ENCODE assay signal across 2 cellular contexts in the genomic region with DNA sequence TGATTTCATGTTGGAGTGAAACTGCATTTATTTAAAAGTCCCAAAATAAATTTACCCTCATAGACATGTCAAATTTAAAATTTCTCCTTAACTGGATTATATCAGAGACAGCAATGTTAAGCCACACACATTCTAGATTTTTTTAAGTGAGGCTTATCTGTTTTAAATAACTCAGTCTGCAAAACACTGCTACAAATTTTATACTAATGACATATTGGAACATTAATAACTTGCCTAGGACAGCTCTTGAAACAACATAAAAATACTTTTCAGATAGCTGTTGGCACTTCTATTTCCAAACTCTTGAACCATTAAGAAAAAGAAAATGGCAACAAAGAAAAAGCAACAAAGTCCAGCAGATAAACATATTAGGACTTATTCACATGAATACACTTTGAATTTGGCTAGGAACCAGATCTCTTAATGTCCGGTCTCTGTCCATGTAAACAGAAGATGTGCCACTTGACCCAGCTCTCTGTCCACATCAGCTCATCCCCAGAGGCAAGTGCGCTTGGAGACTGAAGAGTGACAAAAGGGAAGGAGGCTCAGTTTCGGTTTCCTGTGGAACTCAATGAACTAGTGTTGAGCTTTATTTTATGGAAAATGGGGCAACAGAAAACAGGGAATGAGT.
TF ChIP-seq lines count a peak whose summit lies in the region.

No MANE protein-coding gene starts in this region.

TF ChIP-seq in liver, 16 proteins besides CTCF, POLR2A, EP300 and RAD21 (continued from another document):
- peak; percentile 55 for TF ChIP-seq NR2F2 (IDR thresholded peaks at IDR 0.05)
- TF ChIP-seq YY1 (IDR thresholded peaks at IDR 0.05), result peak; percentile 61
- TF ChIP-seq, protein P1, sequence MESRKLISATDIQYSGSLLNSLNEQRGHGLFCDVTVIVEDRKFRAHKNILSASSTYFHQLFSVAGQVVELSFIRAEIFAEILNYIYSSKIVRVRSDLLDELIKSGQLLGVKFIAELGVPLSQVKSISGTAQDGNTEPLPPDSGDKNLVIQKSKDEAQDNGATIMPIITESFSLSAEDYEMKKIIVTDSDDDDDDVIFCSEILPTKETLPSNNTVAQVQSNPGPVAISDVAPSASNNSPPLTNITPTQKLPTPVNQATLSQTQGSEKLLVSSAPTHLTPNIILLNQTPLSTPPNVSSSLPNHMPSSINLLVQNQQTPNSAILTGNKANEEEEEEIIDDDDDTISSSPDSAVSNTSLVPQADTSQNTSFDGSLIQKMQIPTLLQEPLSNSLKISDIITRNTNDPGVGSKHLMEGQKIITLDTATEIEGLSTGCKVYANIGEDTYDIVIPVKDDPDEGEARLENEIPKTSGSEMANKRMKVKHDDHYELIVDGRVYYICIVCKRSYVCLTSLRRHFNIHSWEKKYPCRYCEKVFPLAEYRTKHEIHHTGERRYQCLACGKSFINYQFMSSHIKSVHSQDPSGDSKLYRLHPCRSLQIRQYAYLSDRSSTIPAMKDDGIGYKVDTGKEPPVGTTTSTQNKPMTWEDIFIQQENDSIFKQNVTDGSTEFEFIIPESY (IDR thresholded peaks at IDR 0.05), result no peak
- peak; percentile 30 for TF ChIP-seq HNF4G (IDR thresholded peaks at IDR 0.05)
- peak; percentile 48 to 64 for TF ChIP-seq HNF4A (conservative IDR thresholded peaks at IDR 0.05)
- peak; percentile 61 for TF ChIP-seq SP1 (IDR thresholded peaks at IDR 0.05)
- TF ChIP-seq FOXA2 (IDR thresholded peaks at IDR 0.05), result peak; percentile 30
- TF ChIP-seq, protein P2, sequence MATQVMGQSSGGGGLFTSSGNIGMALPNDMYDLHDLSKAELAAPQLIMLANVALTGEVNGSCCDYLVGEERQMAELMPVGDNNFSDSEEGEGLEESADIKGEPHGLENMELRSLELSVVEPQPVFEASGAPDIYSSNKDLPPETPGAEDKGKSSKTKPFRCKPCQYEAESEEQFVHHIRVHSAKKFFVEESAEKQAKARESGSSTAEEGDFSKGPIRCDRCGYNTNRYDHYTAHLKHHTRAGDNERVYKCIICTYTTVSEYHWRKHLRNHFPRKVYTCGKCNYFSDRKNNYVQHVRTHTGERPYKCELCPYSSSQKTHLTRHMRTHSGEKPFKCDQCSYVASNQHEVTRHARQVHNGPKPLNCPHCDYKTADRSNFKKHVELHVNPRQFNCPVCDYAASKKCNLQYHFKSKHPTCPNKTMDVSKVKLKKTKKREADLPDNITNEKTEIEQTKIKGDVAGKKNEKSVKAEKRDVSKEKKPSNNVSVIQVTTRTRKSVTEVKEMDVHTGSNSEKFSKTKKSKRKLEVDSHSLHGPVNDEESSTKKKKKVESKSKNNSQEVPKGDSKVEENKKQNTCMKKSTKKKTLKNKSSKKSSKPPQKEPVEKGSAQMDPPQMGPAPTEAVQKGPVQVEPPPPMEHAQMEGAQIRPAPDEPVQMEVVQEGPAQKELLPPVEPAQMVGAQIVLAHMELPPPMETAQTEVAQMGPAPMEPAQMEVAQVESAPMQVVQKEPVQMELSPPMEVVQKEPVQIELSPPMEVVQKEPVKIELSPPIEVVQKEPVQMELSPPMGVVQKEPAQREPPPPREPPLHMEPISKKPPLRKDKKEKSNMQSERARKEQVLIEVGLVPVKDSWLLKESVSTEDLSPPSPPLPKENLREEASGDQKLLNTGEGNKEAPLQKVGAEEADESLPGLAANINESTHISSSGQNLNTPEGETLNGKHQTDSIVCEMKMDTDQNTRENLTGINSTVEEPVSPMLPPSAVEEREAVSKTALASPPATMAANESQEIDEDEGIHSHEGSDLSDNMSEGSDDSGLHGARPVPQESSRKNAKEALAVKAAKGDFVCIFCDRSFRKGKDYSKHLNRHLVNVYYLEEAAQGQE (IDR thresholded peaks at IDR 0.05), result peak; percentile 26
TF ChIP-seq in liver: peak in this region for 7.

TF ChIP-seq in HepG2, 621 proteins besides CTCF, POLR2A, EP300 and RAD21:
- TF ChIP-seq ZNF274 (CRISPR knock-in tag; IDR thresholded peaks at IDR 0.05), result no peak
- TF ChIP-seq ZNF543 (CRISPR knock-in tag; IDR thresholded peaks at IDR 0.05), result no peak
- no peak for TF ChIP-seq SIN3B (IDR thresholded peaks at IDR 0.05; ENCODE audit: low read length)
- TF ChIP-seq IKZF1 (IDR thresholded peaks at IDR 0.05), result no peak
- TF ChIP-seq, protein P3, sequence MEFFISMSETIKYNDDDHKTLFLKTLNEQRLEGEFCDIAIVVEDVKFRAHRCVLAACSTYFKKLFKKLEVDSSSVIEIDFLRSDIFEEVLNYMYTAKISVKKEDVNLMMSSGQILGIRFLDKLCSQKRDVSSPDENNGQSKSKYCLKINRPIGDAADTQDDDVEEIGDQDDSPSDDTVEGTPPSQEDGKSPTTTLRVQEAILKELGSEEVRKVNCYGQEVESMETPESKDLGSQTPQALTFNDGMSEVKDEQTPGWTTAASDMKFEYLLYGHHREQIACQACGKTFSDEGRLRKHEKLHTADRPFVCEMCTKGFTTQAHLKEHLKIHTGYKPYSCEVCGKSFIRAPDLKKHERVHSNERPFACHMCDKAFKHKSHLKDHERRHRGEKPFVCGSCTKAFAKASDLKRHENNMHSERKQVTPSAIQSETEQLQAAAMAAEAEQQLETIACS (CRISPR knock-in tag; IDR thresholded peaks at IDR 0.05), result no peak
- TF ChIP-seq ARHGAP35 (CRISPR knock-in tag; IDR thresholded peaks at IDR 0.05; ENCODE audit: borderline replicate concordance), result no peak
- TF ChIP-seq, protein P4, sequence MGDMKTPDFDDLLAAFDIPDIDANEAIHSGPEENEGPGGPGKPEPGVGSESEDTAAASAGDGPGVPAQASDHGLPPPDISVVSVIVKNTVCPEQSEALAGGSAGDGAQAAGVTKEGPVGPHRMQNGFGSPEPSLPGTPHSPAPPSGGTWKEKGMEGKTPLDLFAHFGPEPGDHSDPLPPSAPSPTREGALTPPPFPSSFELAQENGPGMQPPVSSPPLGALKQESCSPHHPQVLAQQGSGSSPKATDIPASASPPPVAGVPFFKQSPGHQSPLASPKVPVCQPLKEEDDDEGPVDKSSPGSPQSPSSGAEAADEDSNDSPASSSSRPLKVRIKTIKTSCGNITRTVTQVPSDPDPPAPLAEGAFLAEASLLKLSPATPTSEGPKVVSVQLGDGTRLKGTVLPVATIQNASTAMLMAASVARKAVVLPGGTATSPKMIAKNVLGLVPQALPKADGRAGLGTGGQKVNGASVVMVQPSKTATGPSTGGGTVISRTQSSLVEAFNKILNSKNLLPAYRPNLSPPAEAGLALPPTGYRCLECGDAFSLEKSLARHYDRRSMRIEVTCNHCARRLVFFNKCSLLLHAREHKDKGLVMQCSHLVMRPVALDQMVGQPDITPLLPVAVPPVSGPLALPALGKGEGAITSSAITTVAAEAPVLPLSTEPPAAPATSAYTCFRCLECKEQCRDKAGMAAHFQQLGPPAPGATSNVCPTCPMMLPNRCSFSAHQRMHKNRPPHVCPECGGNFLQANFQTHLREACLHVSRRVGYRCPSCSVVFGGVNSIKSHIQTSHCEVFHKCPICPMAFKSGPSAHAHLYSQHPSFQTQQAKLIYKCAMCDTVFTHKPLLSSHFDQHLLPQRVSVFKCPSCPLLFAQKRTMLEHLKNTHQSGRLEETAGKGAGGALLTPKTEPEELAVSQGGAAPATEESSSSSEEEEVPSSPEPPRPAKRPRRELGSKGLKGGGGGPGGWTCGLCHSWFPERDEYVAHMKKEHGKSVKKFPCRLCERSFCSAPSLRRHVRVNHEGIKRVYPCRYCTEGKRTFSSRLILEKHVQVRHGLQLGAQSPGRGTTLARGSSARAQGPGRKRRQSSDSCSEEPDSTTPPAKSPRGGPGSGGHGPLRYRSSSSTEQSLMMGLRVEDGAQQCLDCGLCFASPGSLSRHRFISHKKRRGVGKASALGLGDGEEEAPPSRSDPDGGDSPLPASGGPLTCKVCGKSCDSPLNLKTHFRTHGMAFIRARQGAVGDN (CRISPR knock-in tag; IDR thresholded peaks at IDR 0.05), result no peak
- TF ChIP-seq ZNF136 (CRISPR knock-in tag; IDR thresholded peaks at IDR 0.05; ENCODE audit: low read depth), result no peak
- TF ChIP-seq HOXD1 (CRISPR knock-in tag; IDR thresholded peaks at IDR 0.05), result no peak
TF ChIP-seq in HepG2: peak in this region for 0.
